ENCODE assay signal across 16 cellular contexts in the genomic region with DNA sequence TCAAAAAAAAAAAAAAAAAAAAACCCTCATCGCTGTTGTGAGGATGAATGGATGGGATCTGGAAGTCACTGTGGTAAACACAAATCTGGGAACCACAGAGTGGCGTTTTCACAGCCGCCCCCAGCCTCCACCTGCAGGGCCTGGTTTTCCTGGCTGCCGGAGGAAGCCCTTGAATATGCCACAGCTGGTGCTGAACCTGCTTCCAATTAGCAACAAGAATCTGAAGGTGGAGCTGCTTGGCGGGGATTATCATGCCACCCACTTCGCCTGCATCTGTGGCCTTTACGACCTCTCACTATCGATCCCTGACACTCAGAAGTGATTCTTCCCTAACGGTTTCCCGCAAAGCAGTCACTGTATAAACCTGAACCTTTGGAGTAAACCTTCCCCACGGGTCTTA. TPM values are rescaled to one million over a fixed set of nuclear protein-coding genes. Genes with fewer than 3 reads are reported as not detected.
DNase-seq lines count a peak whose midpoint lies in the region; ATAC-seq and TF ChIP-seq lines count a peak whose summit lies in the region.
"Had no signal": no experiment of that assay in that cellular context is flagged by ENCODE, and none has a peak within 500 bp of the region (broad histone marks: within the 10 kb centered on the region; RNA-seq: fewer than 3 reads in every experiment).

No MANE protein-coding gene starts in this region.

- H3K27me3 Mint-ChIP-seq in activated CD4-positive, alpha-beta T cell treated with anti-CD3 and anti-CD28 coated beads, Interleukin-2, amount 10 ng/mL, durations not matched to agents 7 days and 5 days, result no peaks in the 10 kb centered on the region
- H3K27me3 Mint-ChIP-seq: CD4-positive, CD25-positive, alpha-beta regulatory T cell had no signal

- peak; percentile 48 for DNase-seq in NCI-H82 (lab: John Stamatoyannopoulos, UW)
- DNase-seq in NCI-H82 treated with DMSO at 0.1 percent for 48 hours (lab: John Stamatoyannopoulos, UW; ENCODE audit: unreplicated experiment), result no peak
- peak; percentile 16 for DNase-seq in NCI-H1694 (lab: John Stamatoyannopoulos, UW)
- peak; percentile 73 for DNase-seq in NCI-H524 treated with DMSO at 0.1 percent for 48 hours (lab: John Stamatoyannopoulos, UW)
- no peak for DNase-seq in gastrocnemius medialis
- DNase-seq in stimulated activated CD4-positive, alpha-beta T cell treated with anti-CD3 and anti-CD28 coated beads, Interleukin-1b, Interleukin-23, amount 100 ng/mL, for 48 hours, result no peak
- no peak for DNase-seq in activated CD4-positive, alpha-beta T cell treated with anti-CD3 and anti-CD28 coated beads, Interleukin-2, amount 10 ng/mL, durations not matched to agents 7 days and 5 days
- DNase-seq: CD4-positive, CD25-positive, alpha-beta regulatory T cell; EL; IMR-90; NCI-H187 treated with DMSO at 0.1 percent for 48 hours; NCI-H446; NCI-H774; SIG-M5; T-helper 17 cell had no signal

- peaks cover 7% of the 10 kb centered on the region for H3K4me1 Mint-ChIP-seq in activated CD4-positive, alpha-beta T cell treated with anti-CD3 and anti-CD28 coated beads, Interleukin-2, amount 10 ng/mL, durations not matched to agents 7 days and 5 days

- intact Hi-C loops in gastrocnemius medialis (cut with DNase I; ENCODE audit: low total_unique reads), result loop anchor here (2.0 to 5.0 kb wide), 2 partner anchors 105 to 199 kb away; partner anchors contain the start of gene TIMM22

- CTCF ChIA-PET in activated CD4-positive, alpha-beta T cell treated with anti-CD3 and anti-CD28 coated beads, Interleukin-2, amount 10 ng/mL, durations not matched to agents 7 days and 5 days (lab: Charles Lee), result interaction anchor here (1.1 to 2.6 kb wide), 2 partner anchors 199 to 258 kb away, joined by 3 to 9 read pairs; partner anchors contain the start of gene TIMM22

- H3K4me1 ChIP-seq in gastrocnemius medialis, result peaks cover 37 to 51% of the 10 kb centered on the region in 2 donors

- no peak overlapping the region for H3K27ac Mint-ChIP-seq in activated CD4-positive, alpha-beta T cell treated with anti-CD3 and anti-CD28 coated beads, Interleukin-2, amount 10 ng/mL, durations not matched to agents 7 days and 5 days
- H3K27ac Mint-ChIP-seq: CD4-positive, CD25-positive, alpha-beta regulatory T cell; T-helper 17 cell had no signal

- H3K9me3 Mint-ChIP-seq in activated CD4-positive, alpha-beta T cell treated with anti-CD3 and anti-CD28 coated beads, Interleukin-2, amount 10 ng/mL, durations not matched to agents 7 days and 5 days, result no peaks in the 10 kb centered on the region
- H3K9me3 Mint-ChIP-seq: CD4-positive, CD25-positive, alpha-beta regulatory T cell had no signal

- ATAC-seq in gastrocnemius medialis, result no peak
- ATAC-seq in activated CD4-positive, CD25-positive, alpha-beta regulatory T cell treated with anti-CD3 and anti-CD28 coated beads, Interleukin-2, amount 50 U/mL, for 24 hours, result no peak
- ATAC-seq: T-helper 17 cell had no signal

- H3K4me3 Mint-ChIP-seq in activated CD4-positive, alpha-beta T cell treated with anti-CD3 and anti-CD28 coated beads, Interleukin-2, amount 10 ng/mL, durations not matched to agents 7 days and 5 days, result no peak overlapping the region
- H3K4me3 Mint-ChIP-seq: CD4-positive, CD25-positive, alpha-beta regulatory T cell; T-helper 17 cell had no signal

- in situ Hi-C loops in gastrocnemius medialis (cut with MboI; ENCODE audit: low sequenced_read_pairs in 4 of 4), result no loop called here

- no peak for TF ChIP-seq CTCF in gastrocnemius medialis (IDR thresholded peaks at IDR 0.05 in 4 of 5, conservative IDR thresholded peaks at IDR 0.05 in 1 of 5)

- no peaks in the 10 kb centered on the region for H3K27me3 ChIP-seq in gastrocnemius medialis

- H3K36me3 Mint-ChIP-seq in activated CD4-positive, alpha-beta T cell treated with anti-CD3 and anti-CD28 coated beads, Interleukin-2, amount 10 ng/mL, durations not matched to agents 7 days and 5 days (ENCODE audit: low read depth), result no peaks in the 10 kb centered on the region

- peaks cover 0 to 13% of the 10 kb centered on the region in 2 donors for H3K36me3 ChIP-seq in gastrocnemius medialis

- POLR2A ChIA-PET in activated CD4-positive, alpha-beta T cell treated with anti-CD3 and anti-CD28 coated beads, Interleukin-2, amount 10 ng/mL, durations not matched to agents 7 days and 5 days (lab: Charles Lee), result no interaction called here

- H3K9me3 ChIP-seq in gastrocnemius medialis, result no peaks in the 10 kb centered on the region

- no peak for TF ChIP-seq POLR2A in gastrocnemius medialis (IDR thresholded peaks at IDR 0.05)

- peak overlapping the region in 3 of 4 donors; percentile 70 to 77 (median 76) for H3K27ac ChIP-seq in gastrocnemius medialis

- H3K4me3 ChIP-seq in gastrocnemius medialis, result no peak overlapping the region

RNA-seq across cellular contexts. Expression of gene MRM3, which starts 16.1 kb away (rescaled TPM):
- total RNA-seq in gastrocnemius medialis, result 10 to 100 TPM; 24.2 to 58.2 (median 33.0) TPM
- total RNA-seq in activated CD4-positive, alpha-beta T cell treated with anti-CD3 and anti-CD28 coated beads, Interleukin-2, amount 10 ng/mL, durations not matched to agents 7 days and 5 days, result 10 to 100 TPM; 16.9 to 19.6 TPM

RNA-seq across cellular contexts. Expression of gene GLOD4, which starts 16.2 kb away (rescaled TPM):
- 10 to 100 TPM; 17.6 to 38.1 (median 22.8) TPM for total RNA-seq in gastrocnemius medialis
- total RNA-seq in activated CD4-positive, alpha-beta T cell treated with anti-CD3 and anti-CD28 coated beads, Interleukin-2, amount 10 ng/mL, durations not matched to agents 7 days and 5 days, result 10 to 100 TPM; 57.6 to 71.6 TPM

RNA-seq across cellular contexts. Expression of gene GEMIN4, which starts 46.2 kb away (rescaled TPM):
- total RNA-seq in gastrocnemius medialis, result 10 to 100 TPM; 10.6 to 21.6 (median 18.9) TPM
- total RNA-seq in activated CD4-positive, alpha-beta T cell treated with anti-CD3 and anti-CD28 coated beads, Interleukin-2, amount 10 ng/mL, durations not matched to agents 7 days and 5 days, result 10 to 100 TPM; 29.1 to 35.7 TPM

Comparison
In these comparisons a context has a peak if more than half of its experiments do, and no peak if none do; other contexts are left out.
1. DNase-seq: peak in NCI-H82 (single experiment), NCI-H1694 (single experiment) and NCI-H524 treated with DMSO at 0.1 percent for 48 hours (single experiment); none in NCI-H82 treated with DMSO at 0.1 percent for 48 hours (single experiment), gastrocnemius medialis (0 of 2), stimulated activated CD4-positive, alpha-beta T cell treated with anti-CD3 and anti-CD28 coated beads, Interleukin-1b, Interleukin-23, amount 100 ng/mL, for 48 hours (single experiment) and activated CD4-positive, alpha-beta T cell treated with anti-CD3 and anti-CD28 coated beads, Interleukin-2, amount 10 ng/mL, durations not matched to agents 7 days and 5 days (single experiment).